ENCODE assay signal across 8 cellular contexts in genomic region chr2:95525294-95526035, GRCh38. TPM values are rescaled to one million over a fixed set of nuclear protein-coding genes. Genes with fewer than 3 reads are reported as not detected.
DNase-seq lines count a peak whose midpoint lies in the region; ATAC-seq and TF ChIP-seq lines count a peak whose summit lies in the region.

No MANE protein-coding gene starts in this region.

- H3K36me3 ChIP-seq in endodermal cell (ENCODE audit: control insufficient read depth, insufficient read depth, low read length): no peaks in the 10 kb centered on the region

- no peak overlapping the region for H3K4me3 ChIP-seq in endodermal cell (ENCODE audit: low read length)

- no peak for ATAC-seq in left lobe of liver

- H3K9me3 ChIP-seq in endodermal cell (ENCODE audit: control insufficient read depth, low read length): no peaks in the 10 kb centered on the region

- intact Hi-C loops in posterior cingulate gyrus (cut with DNase I): no loop called here

- 91 to 95% methylated on average over 30 to 41 of the region's 41 CpGs for WGBS in endodermal cell (ENCODE audit: insufficient coverage in 1 of 2, insufficient read length in 1 of 2), 2 experiments

- peaks cover 4% of the 10 kb centered on the region for H3K27me3 Mint-ChIP-seq in endodermal cell (ENCODE audit: insufficient read depth)

- no peak overlapping the region for H3K27ac ChIP-seq in endodermal cell (ENCODE audit: low read depth, low read length)

- H3K4me1 ChIP-seq in endodermal cell (ENCODE audit: control insufficient read depth, insufficient read depth, low read length): no peaks in the 10 kb centered on the region

- no peaks in the 10 kb centered on the region for H3K4me1 Mint-ChIP-seq in endodermal cell

- peak; percentile 35 for DNase-seq in DMS153 treated with DMSO at 0.1 percent for 48 hours (lab: John Stamatoyannopoulos, UW; ENCODE audit: unreplicated experiment)
- DNase-seq in NCI-H187 (lab: John Stamatoyannopoulos, UW): peak; percentile 1 to 51
- DNase-seq in endodermal cell: no peak
- peak in 6 of 10 donors; percentile 25 to 85 (median 60) for DNase-seq in posterior cingulate gyrus
- DNase-seq in NCI-H524 treated with DMSO at 0.1 percent for 48 hours (lab: John Stamatoyannopoulos, UW): no peak
- DNase-seq in stimulated activated CD4-positive, alpha-beta T cell treated with anti-CD3 and anti-CD28 coated beads, Interleukin-4, amount 100 ng/mL, for 24 hours: no peak
- no peak for DNase-seq in HUDEP-2 (lab: John Stamatoyannopoulos, UW; ENCODE audit: unreplicated experiment in 76 of 76)
- no peak for DNase-seq in left lobe of liver (ENCODE audit: low spot score)

- H3K9me3 Mint-ChIP-seq in endodermal cell: no peaks in the 10 kb centered on the region

- no peaks in the 10 kb centered on the region for H3K36me3 Mint-ChIP-seq in endodermal cell (ENCODE audit: low read depth)

- no peak overlapping the region for H3K27ac Mint-ChIP-seq in endodermal cell

- no peak overlapping the region for H3K9ac ChIP-seq in endodermal cell (ENCODE audit: extremely low read depth, low read length, poor library complexity, severe bottlenecking)

- H3K27me3 ChIP-seq in endodermal cell (ENCODE audit: control insufficient read depth, insufficient read depth, low read length, poor library complexity, severe bottlenecking): no peaks in the 10 kb centered on the region

- peak overlapping the region; percentile 42 for H3K4me3 Mint-ChIP-seq in endodermal cell

- no peak for TF ChIP-seq CTCF in endodermal cell (conservative IDR thresholded peaks at IDR 0.05)

RNA-seq across cellular contexts. Expression of gene TRIM43B, which starts 40.9 kb away (rescaled TPM):
- total RNA-seq in endodermal cell: not detected
- polyA plus RNA-seq in endodermal cell (2013, experiment 1 of 2): not detected
- not detected for polyA plus RNA-seq in endodermal cell (2013, experiment 2 of 2)
- total RNA-seq in left lobe of liver: not detected

Comparison
In these comparisons a context has a peak if more than half of its experiments do, and no peak if none do; other contexts are left out.
1. DNase-seq: peak in DMS153 treated with DMSO at 0.1 percent for 48 hours (single experiment), NCI-H187 (2 of 2) and posterior cingulate gyrus (6 of 10); none in endodermal cell (single experiment), NCI-H524 treated with DMSO at 0.1 percent for 48 hours (single experiment), stimulated activated CD4-positive, alpha-beta T cell treated with anti-CD3 and anti-CD28 coated beads, Interleukin-4, amount 100 ng/mL, for 24 hours (single experiment), HUDEP-2 (0 of 76) and left lobe of liver (single experiment).